ENCODE assay signal across 20 cellular contexts in genomic region chr7:24974026-24974832, GRCh38.
"Had no signal": no experiment of that assay in that cellular context is flagged by ENCODE, and none has a peak within 500 bp of the region (broad histone marks: within the 10 kb centered on the region; RNA-seq: fewer than 3 reads in every experiment).

No MANE protein-coding gene starts in this region.

- H3K27ac ChIP-seq: colonic mucosa, lower lobe of right lung, sigmoid colon, spleen, thoracic aorta, upper lobe of right lung had no signal

- ATAC-seq: activated CD8-positive, alpha-beta memory T cell treated with anti-CD3 and anti-CD28 coated beads, Interleukin-2, amount 10 ng/mL, durations not matched to agents 7 days and 5 days; activated naive CD8-positive, alpha-beta T cell treated with anti-CD3 and anti-CD28 coated beads, Interleukin-2, amount 50 U/mL, for 24 hours; lower lobe of right lung; stimulated activated memory B cell treated with anti-CD40 and anti-IgM and Interleukin-4, amounts not matched to agents 10 μg/mL and 1 μg/mL and 100 μg/mL, for 72 hours; upper lobe of right lung had no signal

- H3K36me3 ChIP-seq: brain microvascular endothelial cell, colonic mucosa, lower lobe of right lung, sigmoid colon, spleen, thoracic aorta, upper lobe of right lung had no signal

- H3K4me1 ChIP-seq: colonic mucosa, upper lobe of right lung had no signal

- H3K4me3 ChIP-seq: colonic mucosa, lower lobe of right lung, sigmoid colon, spleen, thoracic aorta, upper lobe of right lung had no signal

- H3K27me3 ChIP-seq: brain microvascular endothelial cell, colonic mucosa, upper lobe of right lung had no signal

- DNase-seq: activated B cell treated with CpG ODN at 0.5 μM for 24 hours; activated CD4-positive, alpha-beta memory T cell treated with anti-CD3 and anti-CD28 coated beads, Interleukin-2, amount 10 ng/mL, durations not matched to agents 7 days and 5 days; activated CD4-positive, alpha-beta T cell treated with anti-CD3 and anti-CD28 coated beads for 48 hours; activated CD8-positive, alpha-beta memory T cell treated with anti-CD3 and anti-CD28 coated beads, Interleukin-2, amount 10 ng/mL, durations not matched to agents 7 days and 5 days; activated naive CD4-positive, alpha-beta T cell treated with Interleukin-2 at 50 U/mL for 16 hours; activated naive CD8-positive, alpha-beta T cell treated with anti-CD3 and anti-CD28 coated beads, Interleukin-2, amount 50 U/mL, for 24 hours; activated T-cell treated with anti-CD3 and anti-CD28 coated beads, Interleukin-2, amount 50 U/mL, for 1 hour; anterior cingulate cortex; brain microvascular endothelial cell; central memory CD4-positive, alpha-beta T cell; colonic mucosa; erythroblast; head of caudate nucleus; lower lobe of right lung; sigmoid colon; spleen; stimulated activated CD4-positive, alpha-beta T cell treated with anti-CD3 and anti-CD28 coated beads, Interleukin-4, amount 100 ng/mL, for 4 hours; upper lobe of right lung had no signal

- H3K9me3 ChIP-seq: colonic mucosa, lower lobe of right lung, sigmoid colon, spleen, thoracic aorta, upper lobe of right lung had no signal
